2 cellular contexts compared by ENCODE assay signal in genomic region chr2:69575926-69576325, GRCh38.
TF ChIP-seq lines count a peak whose summit lies in the region.

No MANE protein-coding gene starts in this region.

TF ChIP-seq in GM23338, 12 proteins besides CTCF, POLR2A, EP300 and RAD21 (continued from another document):
- TF ChIP-seq STAT1 (IDR thresholded peaks at IDR 0.05; ENCODE audit: unreplicated experiment): no peak

TF ChIP-seq in K562, 482 proteins besides CTCF, POLR2A, EP300 and RAD21 (continued from another document):
- TF ChIP-seq, protein P1, sequence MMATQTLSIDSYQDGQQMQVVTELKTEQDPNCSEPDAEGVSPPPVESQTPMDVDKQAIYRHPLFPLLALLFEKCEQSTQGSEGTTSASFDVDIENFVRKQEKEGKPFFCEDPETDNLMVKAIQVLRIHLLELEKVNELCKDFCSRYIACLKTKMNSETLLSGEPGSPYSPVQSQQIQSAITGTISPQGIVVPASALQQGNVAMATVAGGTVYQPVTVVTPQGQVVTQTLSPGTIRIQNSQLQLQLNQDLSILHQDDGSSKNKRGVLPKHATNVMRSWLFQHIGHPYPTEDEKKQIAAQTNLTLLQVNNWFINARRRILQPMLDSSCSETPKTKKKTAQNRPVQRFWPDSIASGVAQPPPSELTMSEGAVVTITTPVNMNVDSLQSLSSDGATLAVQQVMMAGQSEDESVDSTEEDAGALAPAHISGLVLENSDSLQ (IDR thresholded peaks at IDR 0.05): peak; percentile 36; the same call in 1 of the 2 replicates
- no peak for TF ChIP-seq ESRRB (CRISPR knock-in tag; IDR thresholded peaks at IDR 0.05; ENCODE audit: borderline replicate concordance)
- TF ChIP-seq ZNF511 (CRISPR knock-in tag; IDR thresholded peaks at IDR 0.05): no peak
- TF ChIP-seq, protein P2, sequence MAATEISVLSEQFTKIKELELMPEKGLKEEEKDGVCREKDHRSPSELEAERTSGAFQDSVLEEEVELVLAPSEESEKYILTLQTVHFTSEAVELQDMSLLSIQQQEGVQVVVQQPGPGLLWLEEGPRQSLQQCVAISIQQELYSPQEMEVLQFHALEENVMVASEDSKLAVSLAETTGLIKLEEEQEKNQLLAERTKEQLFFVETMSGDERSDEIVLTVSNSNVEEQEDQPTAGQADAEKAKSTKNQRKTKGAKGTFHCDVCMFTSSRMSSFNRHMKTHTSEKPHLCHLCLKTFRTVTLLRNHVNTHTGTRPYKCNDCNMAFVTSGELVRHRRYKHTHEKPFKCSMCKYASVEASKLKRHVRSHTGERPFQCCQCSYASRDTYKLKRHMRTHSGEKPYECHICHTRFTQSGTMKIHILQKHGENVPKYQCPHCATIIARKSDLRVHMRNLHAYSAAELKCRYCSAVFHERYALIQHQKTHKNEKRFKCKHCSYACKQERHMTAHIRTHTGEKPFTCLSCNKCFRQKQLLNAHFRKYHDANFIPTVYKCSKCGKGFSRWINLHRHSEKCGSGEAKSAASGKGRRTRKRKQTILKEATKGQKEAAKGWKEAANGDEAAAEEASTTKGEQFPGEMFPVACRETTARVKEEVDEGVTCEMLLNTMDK (IDR thresholded peaks at IDR 0.05; ENCODE audit: borderline replicate concordance, insufficient read depth, low read depth, low read length, poor library complexity, severe bottlenecking): no peak
- no peak for TF ChIP-seq ZNF146 (CRISPR knock-in tag; IDR thresholded peaks at IDR 0.05; ENCODE audit: unreplicated experiment)
